ENCODE assay signal across 17 cellular contexts in the genomic region with DNA sequence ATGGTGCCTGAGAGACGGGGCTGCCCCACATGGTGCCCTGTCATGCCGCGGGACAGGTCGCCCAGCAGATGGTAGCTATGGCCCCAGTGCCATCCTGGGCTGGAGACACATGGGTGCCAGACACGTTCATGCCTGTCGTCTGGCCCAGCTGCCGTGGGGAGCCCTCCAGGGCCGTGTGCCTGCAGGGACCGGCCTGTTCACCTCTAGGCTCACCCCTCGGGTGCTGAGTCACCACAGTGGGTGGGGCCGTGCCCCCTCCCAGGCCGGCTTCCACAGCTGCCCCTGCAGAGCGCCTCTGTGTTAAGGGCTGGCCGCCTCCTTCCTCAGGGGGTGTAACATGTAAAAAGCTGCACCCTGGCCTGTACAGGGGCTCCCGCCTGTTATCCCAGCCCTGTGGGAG. TPM values are rescaled to one million over a fixed set of nuclear protein-coding genes. Genes with fewer than 3 reads are reported as not detected.
DNase-seq lines count a peak whose midpoint lies in the region; ATAC-seq, FAIRE-seq and TF ChIP-seq lines count a peak whose summit lies in the region.
"Had no signal": no experiment of that assay in that cellular context is flagged by ENCODE, and none has a peak within 500 bp of the region (broad histone marks: within the 10 kb centered on the region; RNA-seq: fewer than 3 reads in every experiment).

No MANE protein-coding gene starts in this region.

- H3K9ac ChIP-seq in K562 (ENCODE audit: insufficient read depth in 1 of 2, low read depth in 2 of 2, low read length in 2 of 2), result peak overlapping the region in 1 of 2 experiments; percentile 87; a peak in 2 of 4 replicates
- H3K9ac ChIP-seq: BLaER1 had no signal

- WGBS in K562 (ENCODE audit: insufficient coverage, low coverage, missing lambda C conversion rate), result 63% methylated on average over 11 of the region's 15 CpGs

- H3K4me1 Mint-ChIP-seq in MCF 10A (ENCODE audit: insufficient read depth, unreplicated experiment), result no peaks in the 10 kb centered on the region

- FAIRE-seq in K562 (lab: Jason Lieb, UNC), result peak; percentile 75
- no peak for FAIRE-seq in GM12892 (lab: Jason Lieb, UNC)
- FAIRE-seq: GM19239, HTR-8/SVneo had no signal

- POLR2A ChIA-PET in HEK293 (lab: Yijun Ruan, JAX), result interaction anchor here (0.6 kb wide), 1 partner anchor 169 kb away, joined by 4 read pairs; no protein-coding TSS in a partner anchor
- POLR2A ChIA-PET in K562 (lab: Yijun Ruan, JAX), result interaction anchor here (0.5 kb wide), 1 partner anchor 41 kb away, joined by 3 read pairs; no protein-coding TSS in a partner anchor
- POLR2A ChIA-PET in MCF 10A (lab: Yijun Ruan, JAX), result no interaction called here

- TF ChIP-seq EP300 in K562 (IDR thresholded peaks at IDR 0.05; ENCODE audit: low read length), result no peak

- intact Hi-C loops in K562 (cut with micrococcal nuclease), result no loop called here
- intact Hi-C loops in MCF 10A (cut with micrococcal nuclease), result no loop called here

- no peaks in the 10 kb centered on the region for H3K9me3 Mint-ChIP-seq in MCF 10A (ENCODE audit: unreplicated experiment)
- H3K9me3 Mint-ChIP-seq: CD4-positive, CD25-positive, alpha-beta regulatory T cell had no signal

- H3K4me2 ChIP-seq in K562 (ENCODE audit: insufficient read depth, low read length), result no peak overlapping the region
- H3K4me2 ChIP-seq: BLaER1 had no signal

- no peak overlapping the region for H3K27ac Mint-ChIP-seq in MCF 10A (ENCODE audit: low read depth, unreplicated experiment)
- H3K27ac Mint-ChIP-seq: CD4-positive, CD25-positive, alpha-beta regulatory T cell had no signal

- peaks cover 47% of the 10 kb centered on the region for H3K36me3 Mint-ChIP-seq in MCF 10A (ENCODE audit: insufficient read depth, unreplicated experiment)

- no peaks in the 10 kb centered on the region for H3K27me3 ChIP-seq in K562 (ENCODE audit: control insufficient read depth in 2 of 2, insufficient read depth in 2 of 2, low read length in 2 of 2)
- H3K27me3 ChIP-seq: BLaER1 had no signal

- CTCF ChIA-PET in HEK293 (lab: Yijun Ruan, JAX), result interaction anchor here (0.6 kb wide), 1 partner anchor 93 kb away, joined by 3 read pairs; no protein-coding TSS in a partner anchor
- CTCF ChIA-PET in K562 (lab: Yijun Ruan, JAX; ENCODE audit: low intra/inter-chr PET ratio), result no interaction called here
- CTCF ChIA-PET in MCF 10A (lab: Yijun Ruan, JAX), result no interaction called here

- H3K4me3 ChIP-seq in HEK293 (ENCODE audit: low read depth, low read length), result no peak overlapping the region
- H3K4me3 ChIP-seq in K562, result no peak overlapping the region
- H3K4me3 ChIP-seq: BLaER1 had no signal

- H3K79me2 ChIP-seq in K562 (ENCODE audit: control insufficient read depth, insufficient read depth, low read length), result peaks cover 39% of the 10 kb centered on the region

- 0 out of 2 replicates have a peak, but pooled peaks cover 10% of the 10 kb centered on the region for H4K20me1 ChIP-seq in K562 (replicated peaks; ENCODE audit: control insufficient read depth, insufficient read depth, low read length)

- peak; percentile 73 to 86 (median 78) for DNase-seq in K562 (ENCODE audit: extremely low read depth in 1 of 4, low spot score in 3 of 4)
- DNase-seq in omental fat pad (ENCODE audit: low spot score), result no peak
- no peak for DNase-seq in 8988T
- no peak for DNase-seq in GM12892 (ENCODE audit: insufficient read length)
- DNase-seq in MCF 10A (ENCODE audit: unreplicated experiment), result no peak
- DNase-seq: CD4-positive, CD25-positive, alpha-beta regulatory T cell; DMS153; DMS79 treated with DMSO at 0.1 percent for 48 hours; GDM1; HCEC 1CT; Kasumi-1; KBM-7 had no signal

- TF ChIP-seq CTCF in 22Rv1 (IDR thresholded peaks at IDR 0.05), result no peak
- no peak for TF ChIP-seq CTCF in HEK293 (tag by site-specific recombination; IDR thresholded peaks at IDR 0.05)
- no peak for TF ChIP-seq CTCF in K562 (IDR thresholded peaks at IDR 0.05 in 2 of 3, conservative IDR thresholded peaks at IDR 0.05 in 1 of 3; ENCODE audit: insufficient read depth in 2 of 3, low read depth in 1 of 3, low read length in 3 of 3)
- TF ChIP-seq CTCF in omental fat pad (IDR thresholded peaks at IDR 0.05), result no peak
- TF ChIP-seq CTCF in MCF 10A (IDR thresholded peaks at IDR 0.05; ENCODE audit: unreplicated experiment), result no peak

- TF ChIP-seq RAD21 in K562 (CRISPR knock-in tag; conservative IDR thresholded peaks at IDR 0.05 in 1 of 2, IDR thresholded peaks at IDR 0.05 in 1 of 2), result no peak

- H2AFZ ChIP-seq in K562 (ENCODE audit: low read depth, low read length), result no peak overlapping the region

- H3K4me3 Mint-ChIP-seq in MCF 10A (ENCODE audit: unreplicated experiment), result no peak overlapping the region
- H3K4me3 Mint-ChIP-seq: CD4-positive, CD25-positive, alpha-beta regulatory T cell had no signal

- H3K36me3 ChIP-seq in HEK293 (ENCODE audit: control insufficient read depth in 2 of 2, insufficient read depth in 1 of 2, low read length in 2 of 2) (peaks cover 5 to 58% of the 10 kb centered on the region in 2 experiments; a peak in 2 of 3 replicates), K562 (ENCODE audit: control insufficient read depth, insufficient read depth, low read length) (peaks cover 73% of the 10 kb centered on the region; the same call in 2 of the 3 replicates)

- no peaks in the 10 kb centered on the region for H3K27me3 Mint-ChIP-seq in MCF 10A (ENCODE audit: insufficient read depth, unreplicated experiment)
- H3K27me3 Mint-ChIP-seq: CD4-positive, CD25-positive, alpha-beta regulatory T cell had no signal

- no TSS peak for BruUV-seq in K562 (replicated peaks; lab: Mats Ljungman, UMichigan)
- no TSS peak for BruUV-seq in MCF 10A (replicated peaks; lab: Mats Ljungman, UMichigan)

- ATAC-seq in K562 (peak; percentile 97), omental fat pad (ENCODE audit: low FRiP score) (peak; percentile 17)

- H3K9me3 ChIP-seq in HEK293 (ENCODE audit: control insufficient read depth, insufficient read depth, low read depth, low read length) (no peaks in the 10 kb centered on the region), K562 (replicated peaks; ENCODE audit: control insufficient read depth, insufficient read depth, low read depth, low read length) (no peaks in the 10 kb centered on the region)
- H3K9me3 ChIP-seq: BLaER1 had no signal

- peak overlapping the region; percentile 76; the same call in 1 of the 2 replicates for H3K27ac ChIP-seq in 22Rv1
- no peak overlapping the region for H3K27ac ChIP-seq in HEK293 (ENCODE audit: extremely low read depth, low read depth, low read length)
- H3K27ac ChIP-seq in K562 (ENCODE audit: extremely low read depth, low read depth, low read length), result peak overlapping the region; percentile 17; the same call in 2 of the 3 replicates
- H3K27ac ChIP-seq: BLaER1 had no signal

- in situ Hi-C loops in K562 (cut with MboI), result no loop called here

- H3K4me1 ChIP-seq in HEK293 (ENCODE audit: control insufficient read depth, insufficient read depth, low read length) (no peaks in the 10 kb centered on the region), K562 (replicated peaks in 1 of 2; ENCODE audit: control insufficient read depth in 2 of 2, insufficient read depth in 2 of 2, low read length in 2 of 2) (peaks cover 4 to 49% of the 10 kb centered on the region in 2 experiments; a peak in 4 of 5 replicates)

- H3K9me1 ChIP-seq in K562 (ENCODE audit: control insufficient read depth, insufficient read depth, low read length), result no peaks in the 10 kb centered on the region

- TF ChIP-seq POLR2A in K562 (conservative IDR thresholded peaks at IDR 0.05) (no peak), GM12892 (IDR thresholded peaks at IDR 0.05; ENCODE audit: low read depth, low read length) (no peak)

RNA-seq across cellular contexts. Expression of a gene that starts 36.1 kb away (rescaled TPM):
- total RNA-seq in K562 (2011; cell fraction: chromatin; rRNA removed; ENCODE audit: low replicate concordance), result 59.6 and 151 TPM in 2 replicates
- 123 and 129 TPM in 2 replicates for total RNA-seq in K562 (2011; cell fraction: nucleolus; rRNA removed)
- total RNA-seq in K562 (2011; cell fraction: nucleoplasm; rRNA removed), result 43.4 and 57.3 TPM in 2 replicates
- total RNA-seq in K562 (2014; rRNA removed), result 105 and 124 TPM in 2 replicates
- 9.8 and 25.1 TPM in 2 replicates for total RNA-seq in K562 (2014; rRNA removed; fragmentation: Illumina TruSeq; extraction: Trizol)
- 60.4 and 66.9 TPM in 2 replicates for total RNA-seq in K562 (2015; rRNA removed; fragmentation: Illumina TruSeq; extraction: Trizol)
- 91.3 and 95.8 TPM in 2 replicates for total RNA-seq in K562 (2021)
- polyA plus RNA-seq in K562 (2011; rRNA removed), result 49.5 and 66.2 TPM in 2 replicates
- 72.0 and 157 TPM in 2 replicates for polyA plus RNA-seq in K562 (2011; cell fraction: cytosol; rRNA removed)
- 308 and 494 TPM in 2 replicates for polyA plus RNA-seq in K562 (2011; cell fraction: nucleus; rRNA removed)
- polyA plus RNA-seq in K562 (2012), result 84.6 and 108 TPM in 2 replicates
- 45.2 and 91.1 TPM in 2 replicates for polyA plus RNA-seq in K562 (2014; fragmentation: Illumina TruSeq; extraction: Trizol)
- under 1 TPM; 0.48 to 0.72 TPM for polyA plus RNA-seq in K562 (2014; fragmentation: Nextera tagmentation; extraction: Ambion mirVana)
- 119 and 126 TPM in 2 replicates for polyA plus RNA-seq in K562 (2014; rRNA removed)
- polyA minus RNA-seq in K562 (2011; rRNA and poly(A)+ RNA removed), result 12.4 and 27.0 TPM in 2 replicates
- polyA minus RNA-seq in K562 (2011; cell fraction: cytosol; rRNA and poly(A)+ RNA removed), result 53.7 and 53.8 TPM in 2 replicates
- polyA minus RNA-seq in K562 (2011; cell fraction: nucleus; rRNA and poly(A)+ RNA removed), result 33.9 and 35.9 TPM in 2 replicates
- total RNA-seq in omental fat pad, result 10 to 100 TPM; 49.3 to 76.6 (median 52.3) TPM
- 22.4 TPM for polyA plus RNA-seq in GM12892 (2012; ENCODE audit: missing spikeins)
- 48.5 and 54.4 TPM in 2 replicates for total RNA-seq in MCF 10A (2022)

RNA-seq across cellular contexts. Expression of a gene that starts 38.4 kb away (rescaled TPM):
- 7.3 and 29.0 TPM in 2 replicates for total RNA-seq in K562 (2011; cell fraction: chromatin; rRNA removed; ENCODE audit: low replicate concordance)
- total RNA-seq in K562 (2011; cell fraction: nucleolus; rRNA removed), result 16.4 and 17.0 TPM in 2 replicates
- total RNA-seq in K562 (2011; cell fraction: nucleoplasm; rRNA removed), result 14.3 and 16.7 TPM in 2 replicates
- total RNA-seq in K562 (2014; rRNA removed) (5.6 and 8.1 TPM in 2 replicates), K562 (2014; rRNA removed; fragmentation: Illumina TruSeq; extraction: Trizol) (1.5 and 2.0 TPM in 2 replicates), K562 (2015; rRNA removed; fragmentation: Illumina TruSeq; extraction: Trizol) (6.4 and 6.9 TPM in 2 replicates), K562 (2021) (13.3 and 15.6 TPM in 2 replicates), omental fat pad (10 to 100 TPM; 37.1 to 58.3 (median 52.8) TPM), MCF 10A (2022) (53.1 and 53.4 TPM in 2 replicates)
- polyA plus RNA-seq in K562 (2011; rRNA removed) (10.2 and 30.9 TPM in 2 replicates), K562 (2014; fragmentation: Illumina TruSeq; extraction: Trizol) (7.4 and 11.0 TPM in 2 replicates), K562 (2014; fragmentation: Nextera tagmentation; extraction: Ambion mirVana) (under 1 TPM; 0.10 to 0.28 TPM), K562 (2014; rRNA removed) (9.6 TPM in 2 replicates)
- polyA plus RNA-seq in K562 (2011; cell fraction: cytosol; rRNA removed), result 21.5 and 25.6 TPM in 2 replicates
- 21.2 and 25.9 TPM in 2 replicates for polyA plus RNA-seq in K562 (2011; cell fraction: nucleus; rRNA removed)
- 18.5 and 62.5 TPM in 2 replicates for polyA plus RNA-seq in K562 (2012)
- 4.1 and 4.9 TPM in 2 replicates for polyA minus RNA-seq in K562 (2011; rRNA and poly(A)+ RNA removed)
- polyA minus RNA-seq in K562 (2011; cell fraction: cytosol; rRNA and poly(A)+ RNA removed), result 15.5 and 42.0 TPM in 2 replicates
- 5.9 and 11.9 TPM in 2 replicates for polyA minus RNA-seq in K562 (2011; cell fraction: nucleus; rRNA and poly(A)+ RNA removed)
- 29.0 TPM for polyA plus RNA-seq in GM12892 (2012; ENCODE audit: missing spikeins)

Comparison
In these comparisons a context has a peak if more than half of its experiments do, and no peak if none do; other contexts are left out.
1. DNase-seq: peak in K562 (4 of 4); none in omental fat pad (single experiment), 8988T (single experiment), GM12892 (single experiment) and MCF 10A (single experiment).